In the genomic region with DNA sequence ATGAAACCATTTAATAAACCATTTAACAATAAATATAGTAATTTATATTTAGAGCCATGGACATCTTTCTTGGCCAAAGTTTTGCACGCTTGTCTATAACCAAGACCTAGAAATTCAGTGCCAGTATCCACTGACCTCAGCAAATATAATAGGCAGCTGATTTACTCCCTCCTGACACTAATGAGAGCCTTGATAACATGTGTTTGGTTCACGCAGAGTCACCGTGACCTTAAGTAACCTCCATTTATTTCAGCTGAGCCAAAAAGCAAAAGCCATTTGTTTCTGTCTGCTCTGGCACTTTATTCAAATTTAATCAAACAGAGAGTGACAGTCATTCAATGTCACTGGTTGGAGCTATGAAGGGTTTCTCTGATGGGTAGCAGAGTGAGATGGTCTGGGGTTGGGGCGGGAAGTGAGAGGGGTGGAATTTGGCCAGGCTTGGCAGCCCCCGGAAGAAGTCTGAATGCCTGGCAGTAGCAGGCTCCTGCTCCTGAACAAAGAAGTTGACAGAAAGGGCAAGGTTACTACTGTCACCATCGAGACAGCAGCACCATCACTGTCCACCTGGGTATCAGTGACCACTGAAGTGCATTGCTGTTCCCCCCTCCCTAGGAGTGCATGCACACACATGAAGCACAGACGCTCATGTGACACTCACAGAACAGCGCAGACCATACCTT, we compare ENCODE assay signal across 1 cellular context.
TF ChIP-seq lines count a peak whose summit lies in the region.

No MANE protein-coding gene starts in this region.

TF ChIP-seq in SK-N-SH, 30 proteins besides CTCF, POLR2A, EP300 and RAD21 (continued from another document):
- no peak for TF ChIP-seq SIN3A (IDR thresholded peaks at IDR 0.05; ENCODE audit: borderline replicate concordance, low read depth, low read length)
- TF ChIP-seq MAX (IDR thresholded peaks at IDR 0.05; ENCODE audit: low read depth), result no peak
